Comparison of ENCODE assay signal across 13 cellular contexts in genomic region chr7:43785425-43785824, GRCh38. TPM values are rescaled to one million over a fixed set of nuclear protein-coding genes. Genes with fewer than 3 reads are reported as not detected.
A peak's percentile ranks its signal among the peaks of the same experiment; 100 is the strongest.
DNase-seq lines count a peak whose midpoint lies in the region; ATAC-seq, FAIRE-seq and TF ChIP-seq lines count a peak whose summit lies in the region.
"Had no signal": no experiment of that assay in that cellular context is flagged by ENCODE, and none has a peak within 500 bp of the region (broad histone marks: within the 10 kb centered on the region; RNA-seq: fewer than 3 reads in every experiment).

No MANE protein-coding gene starts in this region.

- TF ChIP-seq CTCF in esophagus muscularis mucosa (IDR thresholded peaks at IDR 0.05) = no peak

- peak; percentile 75 for DNase-seq in AG08396 (ENCODE audit: low spot score)
- DNase-seq in NCI-H226 = peak; percentile 86
- no peak for DNase-seq in esophagus muscularis mucosa (ENCODE audit: extremely low spot score)
- peak; percentile 74 for DNase-seq in mucosa of gallbladder (ENCODE audit: low spot score)
- DNase-seq in frontal cortex (ENCODE audit: low spot score in 2 of 2) = no peak
- DNase-seq in cerebellum (ENCODE audit: low spot score) = no peak
- no peak for DNase-seq in NCI-H69 (lab: John Stamatoyannopoulos, UW)
- DNase-seq: activated CD4-positive, alpha-beta T cell treated with anti-CD3 and anti-CD28 coated beads for 1 hour; CD8-positive, alpha-beta T cell; Kasumi-1; stimulated activated CD4-positive, alpha-beta T cell treated with anti-CD3 and anti-CD28 coated beads, Interleukin-12 subunit alpha, Interleukin-12 subunit beta, amount 100 ng/mL, for 4 hours had no signal

- no peak for FAIRE-seq in frontal cortex (lab: Jason Lieb, UNC)

- no peaks in the 10 kb centered on the region for H3K9me3 ChIP-seq in esophagus muscularis mucosa
- H3K9me3 ChIP-seq: ascending aorta had no signal

- intact Hi-C loops in esophagus muscularis mucosa (cut with DNase I) = no loop called here

- no peak overlapping the region for H3K4me3 ChIP-seq in esophagus muscularis mucosa
- H3K4me3 ChIP-seq: ascending aorta had no signal

- no peaks in the 10 kb centered on the region for H3K27me3 ChIP-seq in esophagus muscularis mucosa
- H3K27me3 ChIP-seq: ascending aorta had no signal

- TF ChIP-seq EP300 in esophagus muscularis mucosa (IDR thresholded peaks at IDR 0.05) = no peak

- no peak for TF ChIP-seq POLR2A in esophagus muscularis mucosa (IDR thresholded peaks at IDR 0.05; ENCODE audit: low read depth)

- 34% methylated on average over 2 of the region's 2 CpGs for WGBS in esophagus muscularis mucosa

- ATAC-seq in HG02759 (IDR thresholded peaks at IDR 0.05; ENCODE audit: unreplicated experiment) = no peak
- ATAC-seq: CD8-positive, alpha-beta T cell had no signal

- peaks cover 0 to 61% (median 58%) of the 10 kb centered on the region in 4 donors for H3K4me1 ChIP-seq in esophagus muscularis mucosa
- H3K4me1 ChIP-seq: ascending aorta had no signal

- peaks cover 15 to 28% (median 22%) of the 10 kb centered on the region in 4 donors for H3K36me3 ChIP-seq in esophagus muscularis mucosa

- peak overlapping the region; percentile 36 to 72 (median 66) for H3K27ac ChIP-seq in esophagus muscularis mucosa (replicated peaks in 1 of 4)
- H3K27ac ChIP-seq: ascending aorta had no signal

RNA-seq across cellular contexts. Expression of gene BLVRA, which starts 26.9 kb away (rescaled TPM):
- total RNA-seq in esophagus muscularis mucosa (100 to 1,000 TPM in 1 of 4 donors, 10 to 100 TPM in 3; 84.8 to 102 (median 92.8) TPM), mucosa of gallbladder (43.2 TPM), frontal cortex (16.3 TPM), cerebellum (8.9 TPM)

RNA-seq across cellular contexts. Expression of gene COA1, which starts 56.1 kb away (rescaled TPM):
- total RNA-seq in esophagus muscularis mucosa = 10 to 100 TPM; 26.1 to 49.0 (median 30.9) TPM
- total RNA-seq in mucosa of gallbladder = 43.6 TPM
- 41.2 TPM for total RNA-seq in frontal cortex
- 94.3 TPM for total RNA-seq in cerebellum

Comparison
In these comparisons a context has a peak if more than half of its experiments do, and no peak if none do; other contexts are left out.
1. DNase-seq: peak in AG08396 (single experiment), NCI-H226 (single experiment) and mucosa of gallbladder (single experiment); none in esophagus muscularis mucosa (single experiment), frontal cortex (0 of 2), cerebellum (single experiment) and NCI-H69 (single experiment).